Comparison of ENCODE assay signal across 11 cellular contexts in genomic region chr4:183986645-183987528, GRCh38.
DNase-seq lines count a peak whose midpoint lies in the region; ATAC-seq, FAIRE-seq and TF ChIP-seq lines count a peak whose summit lies in the region.
"Had no signal": no experiment of that assay in that cellular context is flagged by ENCODE, and none has a peak within 500 bp of the region (broad histone marks: within the 10 kb centered on the region; RNA-seq: fewer than 3 reads in every experiment).

No MANE protein-coding gene starts in this region.

- no peaks in the 10 kb centered on the region for H3K36me3 ChIP-seq in bronchial epithelial cell (ENCODE audit: control insufficient read depth, insufficient read depth, low read length)
- H3K36me3 ChIP-seq: HAP-1 had no signal

- no peaks in the 10 kb centered on the region for H3K27me3 ChIP-seq in bronchial epithelial cell (ENCODE audit: control insufficient read depth, insufficient read depth, low read length)

- H3K9me3 ChIP-seq in iPS-18c (ENCODE audit: control insufficient read depth, insufficient read depth, low read length), result no peaks in the 10 kb centered on the region
- H3K9me3 ChIP-seq: HAP-1 had no signal

- TF ChIP-seq CTCF in HFF-Myc (IDR thresholded peaks at IDR 0.05; ENCODE audit: low read depth, low read length, missing control alignments), result no peak
- no peak for TF ChIP-seq CTCF in bronchial epithelial cell (IDR thresholded peaks at IDR 0.05; ENCODE audit: insufficient read depth, low read length, severe bottlenecking)

- ATAC-seq in HG02588 (IDR thresholded peaks at IDR 0.05; ENCODE audit: unreplicated experiment) (no peak), HG03139 (IDR thresholded peaks at IDR 0.05; ENCODE audit: unreplicated experiment) (no peak)

- peak overlapping the region in 16 of 21 experiments; percentile 5 to 82 (median 68) for H3K27ac ChIP-seq in skin epidermis

- FAIRE-seq in bronchial epithelial cell (lab: Jason Lieb, UNC), result no peak

- DNase-seq in HFF-Myc (ENCODE audit: extremely low read depth, low read depth) (no peak), bronchial epithelial cell (ENCODE audit: low read depth) (peak; percentile 75), ureter (ENCODE audit: low spot score) (no peak), NCI-H2171 (lab: John Stamatoyannopoulos, UW) (no peak)
- DNase-seq: NCI-H345; stimulated activated CD4-positive, alpha-beta T cell treated with anti-CD3 and anti-CD28 coated beads, Interleukin-4, amount 100 ng/mL, for 4 hours had no signal

- peak overlapping the region; percentile 14 for H3K4me3 ChIP-seq in HFF-Myc (replicated peaks; ENCODE audit: low read depth, low read length)
- H3K4me3 ChIP-seq in bronchial epithelial cell (ENCODE audit: low read depth, low read length), result peak overlapping the region; percentile 32
- H3K4me3 ChIP-seq in iPS-18c (ENCODE audit: insufficient read depth, low read depth, low read length), result peak overlapping the region; percentile 64
- H3K4me3 ChIP-seq in skin epidermis, result peak overlapping the region in 5 of 7 experiments; percentile 6 to 32 (median 18)

Comparison
In these comparisons a context has a peak if more than half of its experiments do, and no peak if none do; other contexts are left out.
1. H3K4me3 ChIP-seq: peak in every context shown above with its lines; median percentile 64 in iPS-18c; 32 in bronchial epithelial cell; 18 in skin epidermis; 14 in HFF-Myc.